15 cellular contexts compared by ENCODE assay signal in the genomic region with DNA sequence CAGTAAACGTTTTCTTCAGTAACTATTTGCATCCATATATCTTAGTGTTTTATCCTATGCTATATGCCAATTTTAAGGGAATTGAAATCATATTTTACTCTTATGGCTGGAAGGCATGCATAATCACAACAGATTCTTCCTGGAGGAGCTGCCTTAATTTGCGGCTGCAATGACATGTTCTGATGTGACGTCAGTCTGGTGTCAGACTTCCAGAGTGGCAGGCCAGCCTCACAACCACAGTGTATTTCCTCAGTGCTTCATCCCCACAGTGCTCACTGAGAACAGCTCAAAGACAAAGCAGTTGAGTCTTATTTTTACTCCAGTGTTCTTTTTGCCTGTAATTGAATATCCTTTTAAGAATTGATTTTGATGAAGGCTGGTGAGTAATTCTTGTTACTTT.
DNase-seq lines count a peak whose midpoint lies in the region; ATAC-seq and TF ChIP-seq lines count a peak whose summit lies in the region.
"Had no signal": no experiment of that assay in that cellular context is flagged by ENCODE, and none has a peak within 500 bp of the region (broad histone marks: within the 10 kb centered on the region; RNA-seq: fewer than 3 reads in every experiment).

No MANE protein-coding gene starts in this region.

- H3K9me3 Mint-ChIP-seq in dendritic cell treated with granulocyte-macrophage colony-stimulating factor and Interleukin-4, amounts not matched to agents 40 ng/mL and 50 ng/mL, for 4 days, result no peaks in the 10 kb centered on the region
- H3K9me3 Mint-ChIP-seq in natural killer cell treated with Interleukin-12 subunit alpha and Interleukin-12 subunit beta and Interleukin-15 and Interleukin-18, amount 100 ng/mL, for 72 hours, result no peaks in the 10 kb centered on the region
- H3K9me3 Mint-ChIP-seq in GM23338, result no peaks in the 10 kb centered on the region; the same call in 2 of the 3 replicates
- H3K9me3 Mint-ChIP-seq: endodermal cell had no signal

- peaks cover 36% of the 10 kb centered on the region for H3K4me1 ChIP-seq in GM23248 (ENCODE audit: insufficient read depth)
- peaks cover 22% of the 10 kb centered on the region; the same call in 1 of the 2 replicates for H3K4me1 ChIP-seq in GM23338 (ENCODE audit: insufficient read depth)

- H3K36me3 ChIP-seq in GM23248 (ENCODE audit: low read depth), result no peaks in the 10 kb centered on the region
- H3K36me3 ChIP-seq in GM23338 (ENCODE audit: insufficient read depth), result no peaks in the 10 kb centered on the region
- H3K36me3 ChIP-seq: vagina had no signal

- H3K27ac ChIP-seq in GM23248, result no peak overlapping the region
- H3K27ac ChIP-seq in GM23338 (ENCODE audit: low read depth), result no peak overlapping the region
- H3K27ac ChIP-seq: C4-2B, vagina had no signal

- in situ Hi-C loops in GM23248 (cut with MboI), result no loop called here

- no peak overlapping the region for H3K4me3 ChIP-seq in GM23248
- no peak overlapping the region for H3K4me3 ChIP-seq in GM23338
- H3K4me3 ChIP-seq: skin epidermis, vagina had no signal

- H3K9me2 ChIP-seq in GM23248 (ENCODE audit: insufficient read depth) (no peaks in the 10 kb centered on the region), GM23338 (ENCODE audit: insufficient read depth) (no peaks in the 10 kb centered on the region)

- DNase-seq in GM23248 (peak; percentile 42), T-helper 17 cell (no peak), hepatic stellate cell (ENCODE audit: low spot score) (no peak), GM23338 (ENCODE audit: low spot score) (no peak)
- peak; percentile 67 for DNase-seq in natural killer cell treated with Interleukin-12 subunit alpha and Interleukin-12 subunit beta and Interleukin-15 and Interleukin-18, amount 100 ng/mL, for 72 hours (ENCODE audit: low spot score)
- no peak for DNase-seq in NK-92 treated with Interleukin-12 subunit alpha and Interleukin-12 subunit beta, amount 100 ng/mL, for 24 hours (lab: John Stamatoyannopoulos, UW)
- DNase-seq: activated CD4-positive, alpha-beta T cell treated with anti-CD3 and anti-CD28 coated beads for 1 hour; activated gamma-delta T cell treated with Interleukin-2 at 50 U/mL for 16 hours; endodermal cell; NCI-H446 had no signal

- H3K27me3 ChIP-seq in GM23248 (replicated peaks; ENCODE audit: insufficient read depth), result no peaks in the 10 kb centered on the region
- H3K27me3 ChIP-seq in GM23338 (ENCODE audit: insufficient read depth), result no peaks in the 10 kb centered on the region
- H3K27me3 ChIP-seq: vagina had no signal

- peak overlapping the region; percentile 6 for H3K4me3 Mint-ChIP-seq in dendritic cell treated with granulocyte-macrophage colony-stimulating factor and Interleukin-4, amounts not matched to agents 40 ng/mL and 50 ng/mL, for 4 days
- H3K4me3 Mint-ChIP-seq in natural killer cell treated with Interleukin-12 subunit alpha and Interleukin-12 subunit beta and Interleukin-15 and Interleukin-18, amount 100 ng/mL, for 72 hours, result no peak overlapping the region
- no peak overlapping the region for H3K4me3 Mint-ChIP-seq in T-helper 17 cell
- no peak overlapping the region for H3K4me3 Mint-ChIP-seq in GM23338
- H3K4me3 Mint-ChIP-seq: endodermal cell had no signal

- H2AFZ ChIP-seq in GM23248, result no peak overlapping the region
- no peak overlapping the region for H2AFZ ChIP-seq in GM23338

- H3K79me2 ChIP-seq in GM23248 (ENCODE audit: insufficient read depth) (peaks cover 15% of the 10 kb centered on the region; the same call in 1 of the 2 replicates), GM23338 (replicated peaks; ENCODE audit: insufficient read depth) (peaks cover 94% of the 10 kb centered on the region)

- H3K9ac ChIP-seq in GM23248, result no peak overlapping the region

- H3K27me3 Mint-ChIP-seq in dendritic cell treated with granulocyte-macrophage colony-stimulating factor and Interleukin-4, amounts not matched to agents 40 ng/mL and 50 ng/mL, for 4 days, result no peaks in the 10 kb centered on the region
- H3K27me3 Mint-ChIP-seq in natural killer cell treated with Interleukin-12 subunit alpha and Interleukin-12 subunit beta and Interleukin-15 and Interleukin-18, amount 100 ng/mL, for 72 hours, result no peaks in the 10 kb centered on the region
- H3K27me3 Mint-ChIP-seq in T-helper 17 cell, result no peaks in the 10 kb centered on the region
- H3K27me3 Mint-ChIP-seq in GM23338 (ENCODE audit: insufficient read depth, low read depth, poor library complexity), result no peaks in the 10 kb centered on the region

- H3K9me3 ChIP-seq in GM23248 (ENCODE audit: low read depth) (no peaks in the 10 kb centered on the region), T-helper 17 cell (ENCODE audit: control insufficient read depth, low read length, poor library complexity, severe bottlenecking) (no peaks in the 10 kb centered on the region)
- H3K9me3 ChIP-seq: vagina had no signal

- WGBS in GM23248 (ENCODE audit: low coverage in 1 of 2, low lambda C conversion rate in 2 of 2, missing lambda C conversion rate in 2 of 2), 2 experiments, result 56 to 64% methylated on average over 3 of the region's 3 CpGs

- H3F3A ChIP-seq in GM23248 (ENCODE audit: insufficient read depth) (peaks cover 41% of the 10 kb centered on the region), GM23338 (replicated peaks; ENCODE audit: low read depth) (no peaks in the 10 kb centered on the region)

- TF ChIP-seq CTCF in GM23338 (conservative IDR thresholded peaks at IDR 0.05; ENCODE audit: low read depth in 2 of 2), result no peak

- H4K20me1 ChIP-seq in GM23248 (ENCODE audit: insufficient read depth), result no peaks in the 10 kb centered on the region
- H4K20me1 ChIP-seq in GM23338 (replicated peaks; ENCODE audit: insufficient read depth), result peaks cover 8% of the 10 kb centered on the region

- intact Hi-C loops in dendritic cell treated with granulocyte-macrophage colony-stimulating factor and Interleukin-4, amounts not matched to agents 40 ng/mL and 50 ng/mL, for 4 days (cut with micrococcal nuclease), result loop anchor here (5.0 kb wide), 1 partner anchor 44 kb away; no protein-coding TSS in a partner anchor

- no peak overlapping the region for H3K27ac Mint-ChIP-seq in dendritic cell treated with granulocyte-macrophage colony-stimulating factor and Interleukin-4, amounts not matched to agents 40 ng/mL and 50 ng/mL, for 4 days
- H3K27ac Mint-ChIP-seq in natural killer cell treated with Interleukin-12 subunit alpha and Interleukin-12 subunit beta and Interleukin-15 and Interleukin-18, amount 100 ng/mL, for 72 hours, result no peak overlapping the region
- H3K27ac Mint-ChIP-seq in T-helper 17 cell, result no peak overlapping the region
- H3K27ac Mint-ChIP-seq in GM23338, result no peak overlapping the region
- H3K27ac Mint-ChIP-seq: endodermal cell had no signal

- peak in 1 of 2 donors; percentile 75 for ATAC-seq in natural killer cell treated with Interleukin-12 subunit alpha and Interleukin-12 subunit beta and Interleukin-15 and Interleukin-18, amount 100 ng/mL, for 72 hours
- ATAC-seq in T-helper 17 cell, result no peak
- ATAC-seq in GM23338, result no peak

- H3K36me3 Mint-ChIP-seq in dendritic cell treated with granulocyte-macrophage colony-stimulating factor and Interleukin-4, amounts not matched to agents 40 ng/mL and 50 ng/mL, for 4 days (ENCODE audit: low read depth), result no peaks in the 10 kb centered on the region
- H3K36me3 Mint-ChIP-seq in natural killer cell treated with Interleukin-12 subunit alpha and Interleukin-12 subunit beta and Interleukin-15 and Interleukin-18, amount 100 ng/mL, for 72 hours, result no peaks in the 10 kb centered on the region
- peaks cover 3% of the 10 kb centered on the region for H3K36me3 Mint-ChIP-seq in T-helper 17 cell (ENCODE audit: low read depth)
- H3K36me3 Mint-ChIP-seq in GM23338 (ENCODE audit: low read depth), result no peaks in the 10 kb centered on the region

- peaks cover 60% of the 10 kb centered on the region for H3K4me1 Mint-ChIP-seq in dendritic cell treated with granulocyte-macrophage colony-stimulating factor and Interleukin-4, amounts not matched to agents 40 ng/mL and 50 ng/mL, for 4 days (ENCODE audit: low read depth)
- H3K4me1 Mint-ChIP-seq in natural killer cell treated with Interleukin-12 subunit alpha and Interleukin-12 subunit beta and Interleukin-15 and Interleukin-18, amount 100 ng/mL, for 72 hours (ENCODE audit: low read depth in 2 of 2), result peaks cover 0 to 14% of the 10 kb centered on the region in 2 donors
- peaks cover 11% of the 10 kb centered on the region for H3K4me1 Mint-ChIP-seq in T-helper 17 cell
- peaks cover 50% of the 10 kb centered on the region for H3K4me1 Mint-ChIP-seq in GM23338

- no peak overlapping the region for H3K4me2 ChIP-seq in GM23248 (ENCODE audit: unreplicated experiment)
- H3K4me2 ChIP-seq in GM23338, result no peak overlapping the region

TF ChIP-seq in PFSK-1, 5 proteins besides CTCF, POLR2A, EP300 and RAD21 (continues in another document):
- TF ChIP-seq TAF1 (IDR thresholded peaks at IDR 0.05; ENCODE audit: borderline replicate concordance, insufficient read depth, low read length), result no peak
- no peak for TF ChIP-seq POLR2AphosphoS5 (IDR thresholded peaks at IDR 0.05; ENCODE audit: low read depth, low read length)

TF ChIP-seq in GM23338, 12 proteins besides CTCF, POLR2A, EP300 and RAD21 (continues in another document):
- TF ChIP-seq CREB1 (CRISPR knock-in tag; IDR thresholded peaks at IDR 0.05; ENCODE audit: low read depth) (no peak), NANOG (IDR thresholded peaks at IDR 0.05; ENCODE audit: borderline replicate concordance) (no peak), JUNB (IDR thresholded peaks at IDR 0.05; ENCODE audit: unreplicated experiment) (no peak)

Comparison
In these comparisons a context has a peak if more than half of its experiments do, and no peak if none do; other contexts are left out.
1. DNase-seq: peak in GM23248 (single experiment) and natural killer cell treated with Interleukin-12 subunit alpha and Interleukin-12 subunit beta and Interleukin-15 and Interleukin-18, amount 100 ng/mL, for 72 hours (single experiment); none in T-helper 17 cell (0 of 3), hepatic stellate cell (single experiment), NK-92 treated with Interleukin-12 subunit alpha and Interleukin-12 subunit beta, amount 100 ng/mL, for 24 hours (single experiment) and GM23338 (single experiment).